Comparison of ENCODE assay signal across 23 cellular contexts in the genomic region with DNA sequence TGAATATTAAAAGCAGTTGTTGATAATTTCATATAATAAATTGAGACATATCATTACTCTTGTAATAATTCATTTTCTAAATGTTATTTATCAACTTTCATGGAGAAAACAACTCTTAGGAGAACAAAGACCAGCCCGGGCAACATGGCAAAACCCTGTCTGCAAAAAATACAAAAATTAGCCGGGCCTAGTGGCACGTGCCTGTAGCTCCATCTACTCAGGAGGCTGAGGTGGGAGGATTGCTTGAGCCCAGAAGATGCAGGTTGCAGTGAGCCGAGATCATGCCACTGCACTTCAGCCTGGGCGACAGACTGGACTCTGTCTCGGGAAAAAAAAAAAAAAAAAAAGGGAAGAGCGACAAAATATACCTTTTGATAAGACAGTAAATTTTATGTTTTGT.
"Had no signal": no experiment of that assay in that cellular context is flagged by ENCODE, and none has a peak within 500 bp of the region (broad histone marks: within the 10 kb centered on the region; RNA-seq: fewer than 3 reads in every experiment).

No MANE protein-coding gene starts in this region.

- H3K27me3 ChIP-seq: stomach, suprapubic skin, testis, thyroid gland, tibial artery, tibial nerve, transverse colon, upper lobe of left lung, upper lobe of right lung, uterus, vagina had no signal

- H3K27ac ChIP-seq: stomach, suprapubic skin, testis, thoracic aorta, thyroid gland, tibial artery, tibial nerve, transverse colon, upper lobe of left lung, upper lobe of right lung, uterus, vagina had no signal

- H3K36me3 ChIP-seq: transverse colon, uterus had no signal

- H3K4me1 ChIP-seq: stomach, suprapubic skin, testis, thyroid gland, tibial artery, tibial nerve, transverse colon, upper lobe of left lung, upper lobe of right lung, uterus, vagina had no signal

- H3K4me3 ChIP-seq: stomach, suprapubic skin, testis, thoracic aorta, thyroid gland, tibial artery, tibial nerve, transverse colon, upper lobe of left lung, upper lobe of right lung, uterus, vagina had no signal

- DNase-seq: stimulated activated CD4-positive, alpha-beta T cell treated with anti-CD3 and anti-CD28 coated beads, Interleukin-2, amount 100 ng/mL, for 48 hours; stimulated activated CD4-positive, alpha-beta T cell treated with anti-CD3 and anti-CD28 coated beads, Interleukin-4, amount 100 ng/mL, for 1 hour; stimulated activated CD4-positive, alpha-beta T cell treated with anti-CD3 and anti-CD28 coated beads, Interleukin-4, amount 100 ng/mL, for 24 hours; stimulated activated CD4-positive, alpha-beta T cell treated with anti-CD3 and anti-CD28 coated beads, Interleukin-4, amount 100 ng/mL, for 4 hours; stimulated activated CD8-positive, alpha-beta memory T cell treated with anti-CD3 and anti-CD28 coated beads, Interleukin-4, amount 100 ng/mL, for 48 hours; stimulated activated naive B cell treated with anti-CD40 and anti-IgM and Interleukin-4, amounts not matched to agents 10 μg/mL and 1 μg/mL and 100 μg/mL, for 72 hours; stimulated activated naive CD4-positive, alpha-beta T cell; stimulated activated naive CD4-positive, alpha-beta T cell treated with Interleukin-2 at 50 U/mL for 16 hours; stimulated activated naive CD8-positive, alpha-beta T cell treated with anti-CD3 and anti-CD28 coated beads, Interleukin-15, amount 100 ng/mL, for 72 hours; stimulated activated naive CD8-positive, alpha-beta T cell treated with anti-CD3 and anti-CD28 coated beads, Interleukin-15, Interleukin-2, amounts not matched to agents 100 U/mL and 50 U/mL, for 24 hours; stomach; substantia nigra; testis; thyroid gland; tibial artery; transverse colon; upper lobe of left lung; upper lobe of right lung; uterus had no signal

- H3K9me3 ChIP-seq: stomach, suprapubic skin, testis, thoracic aorta, thyroid gland, tibial artery, tibial nerve, transverse colon, upper lobe of left lung, upper lobe of right lung, uterus, vagina had no signal
